Comparison of ENCODE assay signal across 22 cellular contexts in genomic region chr7:93108003-93108402, GRCh38. TPM values are rescaled to one million over a fixed set of nuclear protein-coding genes. Genes with fewer than 3 reads are reported as not detected.
DNase-seq lines count a peak whose midpoint lies in the region; ATAC-seq and TF ChIP-seq lines count a peak whose summit lies in the region.
"Had no signal": no experiment of that assay in that cellular context is flagged by ENCODE, and none has a peak within 500 bp of the region (broad histone marks: within the 10 kb centered on the region; RNA-seq: fewer than 3 reads in every experiment).

No MANE protein-coding gene starts in this region.

- TF ChIP-seq CTCF in liver (IDR thresholded peaks at IDR 0.05; ENCODE audit: low read depth, low read length, missing input control), result no peak
- TF ChIP-seq CTCF in right lobe of liver (IDR thresholded peaks at IDR 0.05), result no peak
- TF ChIP-seq CTCF in coronary artery (IDR thresholded peaks at IDR 0.05), result no peak
- TF ChIP-seq CTCF in omental fat pad (IDR thresholded peaks at IDR 0.05), result no peak

- intact Hi-C loops in right lobe of liver (cut with DNase I), result no loop called here
- intact Hi-C loops in activated T-helper 2 cell treated with anti-CD3 and anti-CD28 coated beads, Interferon-gamma antibody, Interleukin-2, Interleukin-4, amounts not matched to agents 10 μg/mL and 5 μg/mL and 100 μg/mL, durations not matched to agents 14 hours and 24 hours and 36 hours (cut with micrococcal nuclease), result no loop called here

- H3K4me1 ChIP-seq in liver (ENCODE audit: control insufficient read depth in 4 of 4, insufficient read depth in 4 of 4, low read length in 3 of 4), result no peaks in the 10 kb centered on the region
- no peaks in the 10 kb centered on the region for H3K4me1 ChIP-seq in right lobe of liver
- H3K4me1 ChIP-seq: BLaER1 had no signal

- H3K4me1 Mint-ChIP-seq in activated T-helper 2 cell treated with anti-CD3 and anti-CD28 coated beads, Interferon-gamma antibody, Interleukin-2, Interleukin-4, amounts not matched to agents 10 μg/mL and 5 μg/mL and 100 μg/mL, durations not matched to agents 14 hours and 24 hours and 36 hours (ENCODE audit: low read depth), result no peaks in the 10 kb centered on the region
- H3K4me1 Mint-ChIP-seq: CD14-positive monocyte had no signal

- H3K9ac ChIP-seq in liver (ENCODE audit: low read depth in 1 of 2, low read length in 2 of 2), result no peak overlapping the region
- H3K9ac ChIP-seq: BLaER1, GM23248 had no signal

- H3K9me3 ChIP-seq in liver (ENCODE audit: control insufficient read depth in 4 of 4, low read length in 3 of 4) (peaks cover 17 to 50% (median 31%) of the 10 kb centered on the region in 4 donors), right lobe of liver (peaks cover 0 to 13% (median 2%) of the 10 kb centered on the region in 4 donors)

- 92% methylated on average over 13 of the region's 13 CpGs for WGBS in liver
- 92% methylated on average over 8 of the region's 13 CpGs for WGBS in right lobe of liver (ENCODE audit: insufficient coverage, low coverage, low lambda C conversion rate, missing lambda C conversion rate)

- TF ChIP-seq POLR2A in right lobe of liver (IDR thresholded peaks at IDR 0.05), result no peak

- H3K9me3 Mint-ChIP-seq in activated T-helper 2 cell treated with anti-CD3 and anti-CD28 coated beads, Interferon-gamma antibody, Interleukin-2, Interleukin-4, amounts not matched to agents 10 μg/mL and 5 μg/mL and 100 μg/mL, durations not matched to agents 14 hours and 24 hours and 36 hours, result peaks cover 89% of the 10 kb centered on the region

- no peak overlapping the region for H3K4me3 Mint-ChIP-seq in activated T-helper 2 cell treated with anti-CD3 and anti-CD28 coated beads, Interferon-gamma antibody, Interleukin-2, Interleukin-4, amounts not matched to agents 10 μg/mL and 5 μg/mL and 100 μg/mL, durations not matched to agents 14 hours and 24 hours and 36 hours (ENCODE audit: low read depth)
- H3K4me3 Mint-ChIP-seq: B cell; CD14-positive monocyte; CD4-positive, alpha-beta T cell had no signal

- ATAC-seq in right lobe of liver, result no peak
- ATAC-seq in omental fat pad (ENCODE audit: low FRiP score), result peak; percentile 41
- no peak for ATAC-seq in GM18907 (IDR thresholded peaks at IDR 0.05; ENCODE audit: unreplicated experiment)
- no peak for ATAC-seq in HG03097 (IDR thresholded peaks at IDR 0.05; ENCODE audit: low FRiP score, unreplicated experiment)

- H3K27ac ChIP-seq in liver (ENCODE audit: low read depth in 1 of 2, low read length in 2 of 2), result no peak overlapping the region
- no peak overlapping the region for H3K27ac ChIP-seq in right lobe of liver
- no peak overlapping the region for H3K27ac ChIP-seq in coronary artery
- H3K27ac ChIP-seq: 22Rv1, BLaER1, GM23248 had no signal

- H3K27me3 ChIP-seq in liver (ENCODE audit: control insufficient read depth in 4 of 4, insufficient read depth in 4 of 4, low read length in 3 of 4), result no peaks in the 10 kb centered on the region
- H3K27me3 ChIP-seq in right lobe of liver, result no peaks in the 10 kb centered on the region
- H3K27me3 ChIP-seq: BLaER1 had no signal

- H3K4me3 ChIP-seq in liver (ENCODE audit: low read depth in 1 of 3, low read length in 3 of 3), result peak overlapping the region in 2 of 3 donors; percentile 39 to 46
- H3K4me3 ChIP-seq in right lobe of liver, result no peak overlapping the region
- H3K4me3 ChIP-seq in coronary artery, result peak overlapping the region; percentile 18
- H3K4me3 ChIP-seq: BLaER1, GM23248 had no signal

- DNase-seq in right lobe of liver, result no peak
- DNase-seq in coronary artery (ENCODE audit: low spot score), result no peak
- DNase-seq in omental fat pad (ENCODE audit: low spot score), result no peak
- no peak for DNase-seq in activated T-helper 2 cell treated with anti-CD3 and anti-CD28 coated beads, Interferon-gamma antibody, Interleukin-2, Interleukin-4, amounts not matched to agents 10 μg/mL and 5 μg/mL and 100 μg/mL, durations not matched to agents 14 hours and 24 hours and 36 hours (ENCODE audit: low spot score)
- DNase-seq: Calu3; CD4-positive, alpha-beta T cell; COR-L47; DMS53; DMS79 treated with DMSO at 0.1 percent for 48 hours; GF-D8; GM23248; H7; HCEC 1CT had no signal

- peaks cover 100% of the 10 kb centered on the region for H3K36me3 Mint-ChIP-seq in activated T-helper 2 cell treated with anti-CD3 and anti-CD28 coated beads, Interferon-gamma antibody, Interleukin-2, Interleukin-4, amounts not matched to agents 10 μg/mL and 5 μg/mL and 100 μg/mL, durations not matched to agents 14 hours and 24 hours and 36 hours (ENCODE audit: low read depth)

- H3K27me3 Mint-ChIP-seq in activated T-helper 2 cell treated with anti-CD3 and anti-CD28 coated beads, Interferon-gamma antibody, Interleukin-2, Interleukin-4, amounts not matched to agents 10 μg/mL and 5 μg/mL and 100 μg/mL, durations not matched to agents 14 hours and 24 hours and 36 hours (ENCODE audit: low read depth), result no peaks in the 10 kb centered on the region
- H3K27me3 Mint-ChIP-seq: B cell; CD4-positive, alpha-beta T cell had no signal

- H3K27ac Mint-ChIP-seq in activated T-helper 2 cell treated with anti-CD3 and anti-CD28 coated beads, Interferon-gamma antibody, Interleukin-2, Interleukin-4, amounts not matched to agents 10 μg/mL and 5 μg/mL and 100 μg/mL, durations not matched to agents 14 hours and 24 hours and 36 hours, result no peak overlapping the region
- H3K27ac Mint-ChIP-seq: B cell; CD4-positive, alpha-beta T cell had no signal

- TF ChIP-seq RAD21 in liver (IDR thresholded peaks at IDR 0.05), result no peak

- H3K36me3 ChIP-seq in liver (ENCODE audit: control insufficient read depth in 4 of 4, insufficient read depth in 3 of 4, low read depth in 1 of 4, low read length in 3 of 4) (peaks cover 2 to 36% (median 32%) of the 10 kb centered on the region in 4 donors), right lobe of liver (peaks cover 0 to 14% (median 0%) of the 10 kb centered on the region in 4 donors)

TF ChIP-seq in liver, 16 proteins besides CTCF, POLR2A, EP300 and RAD21:
- no peak for TF ChIP-seq YY1 (IDR thresholded peaks at IDR 0.05)
- TF ChIP-seq REST (IDR thresholded peaks at IDR 0.05), result no peak
- no peak for TF ChIP-seq MAX (IDR thresholded peaks at IDR 0.05)
- no peak for TF ChIP-seq EGR1 (IDR thresholded peaks at IDR 0.05; ENCODE audit: low read depth in 2 of 2)
- no peak for TF ChIP-seq JUND (IDR thresholded peaks at IDR 0.05)
- TF ChIP-seq FOXA1 (IDR thresholded peaks at IDR 0.05), result no peak
- TF ChIP-seq NR2F2 (IDR thresholded peaks at IDR 0.05), result no peak
- TF ChIP-seq GABPA (IDR thresholded peaks at IDR 0.05 in 1 of 2, conservative IDR thresholded peaks at IDR 0.05 in 1 of 2), result no peak
- no peak for TF ChIP-seq SP1 (IDR thresholded peaks at IDR 0.05)
- TF ChIP-seq ATF3 (IDR thresholded peaks at IDR 0.05), result no peak

RNA-seq across cellular contexts. Expression of gene SAMD9, which starts 9.8 kb away (rescaled TPM):
- total RNA-seq in liver, result 10 to 100 TPM in 1 of 2 donors, 1 to 10 TPM in 1; 3.3 to 10.9 TPM
- polyA plus RNA-seq in liver, result 1 to 10 TPM; 1.2 TPM
- total RNA-seq in right lobe of liver, result 1 to 10 TPM; 1.4 to 3.5 (median 2.8) TPM
- total RNA-seq in omental fat pad, result 10 to 100 TPM in 1 of 4 donors, 1 to 10 TPM in 3; 5.5 to 17.5 (median 8.4) TPM
- 9.3 and 9.4 TPM in 2 replicates for total RNA-seq in activated T-helper 2 cell treated with anti-CD3 and anti-CD28 coated beads, Interferon-gamma antibody, Interleukin-2, Interleukin-4, amounts not matched to agents 10 μg/mL and 5 μg/mL and 100 μg/mL, durations not matched to agents 14 hours and 24 hours and 36 hours
- total RNA-seq: G401, H1 had no signal

RNA-seq across cellular contexts. Expression of gene SAMD9L, which starts 40.2 kb away (rescaled TPM):
- total RNA-seq in liver (1 to 10 TPM; 4.2 to 5.2 TPM), right lobe of liver (1 to 10 TPM in 5 of 6 experiments, under 1 TPM in 1; 0.64 to 5.1 (median 3.1) TPM), omental fat pad (10 to 100 TPM; 10.2 to 53.3 (median 14.5) TPM)
- 1 to 10 TPM; 2.2 to 3.4 TPM for polyA plus RNA-seq in liver
- 12.6 and 15.3 TPM in 2 replicates for total RNA-seq in activated T-helper 2 cell treated with anti-CD3 and anti-CD28 coated beads, Interferon-gamma antibody, Interleukin-2, Interleukin-4, amounts not matched to agents 10 μg/mL and 5 μg/mL and 100 μg/mL, durations not matched to agents 14 hours and 24 hours and 36 hours
- total RNA-seq: G401, H1, H7 had no signal
- polyA plus RNA-seq: H1 had no signal

Comparison
In these comparisons a context has a peak if more than half of its experiments do, and no peak if none do; other contexts are left out.
1. H3K4me3 ChIP-seq: peak in liver (2 of 3) and coronary artery (single experiment); none in right lobe of liver (0 of 3).